Comparison of ENCODE assay signal across 11 cellular contexts in genomic region chr3:106629215-106629832, GRCh38.
DNase-seq lines count a peak whose midpoint lies in the region; ATAC-seq, FAIRE-seq and TF ChIP-seq lines count a peak whose summit lies in the region.
"Had no signal": no experiment of that assay in that cellular context is flagged by ENCODE, and none has a peak within 500 bp of the region (broad histone marks: within the 10 kb centered on the region; RNA-seq: fewer than 3 reads in every experiment).

No MANE protein-coding gene starts in this region.

- no peak overlapping the region for H3K14ac ChIP-seq in IMR-90 (replicated peaks; ENCODE audit: low read depth, low read length)

- H2BK20ac ChIP-seq in IMR-90 (ENCODE audit: low read depth, low read length) = no peak overlapping the region

- in situ Hi-C loops in IMR-90 (cut with MboI; ENCODE audit: low sequenced_read_pairs) = no loop called here

- no peak overlapping the region for H3K23ac ChIP-seq in IMR-90 (ENCODE audit: low read depth, low read length)

- H3K9me1 ChIP-seq in IMR-90 (ENCODE audit: insufficient read depth, low read length) = no peaks in the 10 kb centered on the region

- H3K4me1 ChIP-seq in IMR-90 (ENCODE audit: control insufficient read depth, insufficient read depth, low read length) (peaks cover 2% of the 10 kb centered on the region; the same call in 1 of the 2 replicates), neural progenitor cell (no peaks in the 10 kb centered on the region), esophagus squamous epithelium (no peaks in the 10 kb centered on the region)
- H3K4me1 ChIP-seq: adrenal gland, parathyroid adenoma had no signal

- no peaks in the 10 kb centered on the region for H3K79me2 ChIP-seq in neural progenitor cell (ENCODE audit: low read depth)
- H3K79me2 ChIP-seq: parathyroid adenoma had no signal

- no peak for TF ChIP-seq POLR2A in IMR-90 (IDR thresholded peaks at IDR 0.05; ENCODE audit: low read depth, low read length)
- no peak for TF ChIP-seq POLR2A in esophagus squamous epithelium (IDR thresholded peaks at IDR 0.05)

- H3K27me3 Mint-ChIP-seq in neural progenitor cell (ENCODE audit: insufficient read depth, low read depth) = no peaks in the 10 kb centered on the region

- H2AFZ ChIP-seq in IMR-90 (replicated peaks; ENCODE audit: low read length, poor library complexity) (peak overlapping the region; percentile 16), neural progenitor cell (replicated peaks) (peak overlapping the region; percentile 10)
- H2AFZ ChIP-seq: parathyroid adenoma had no signal

- no peak overlapping the region for H2BK120ac ChIP-seq in IMR-90 (ENCODE audit: low read depth, low read length)

- no peaks in the 10 kb centered on the region for H3K79me1 ChIP-seq in IMR-90 (ENCODE audit: low read depth in 1 of 2, low read length in 2 of 2)

- H2AK9ac ChIP-seq in IMR-90 (replicated peaks; ENCODE audit: low read depth, low read length, poor library complexity) = no peak overlapping the region

- H3K4me3 ChIP-seq in IMR-90 (ENCODE audit: insufficient read depth, low read depth, low read length) (no peak overlapping the region), neural progenitor cell (no peak overlapping the region), esophagus squamous epithelium (no peak overlapping the region)
- H3K4me3 ChIP-seq: adrenal gland had no signal

- peak overlapping the region; percentile 61; the same call in 1 of the 2 replicates for H4K5ac ChIP-seq in IMR-90 (ENCODE audit: low read depth, low read length)

- no peaks in the 10 kb centered on the region for H3F3A ChIP-seq in neural progenitor cell (ENCODE audit: low read depth)

- peak overlapping the region in 1 of 2 experiments; percentile 30; a peak in 1 of 4 replicates for H4K8ac ChIP-seq in IMR-90 (ENCODE audit: low read depth in 2 of 2, low read length in 2 of 2)

- no TSS peak for BruUV-seq in IMR-90 (replicated peaks; lab: Mats Ljungman, UMichigan)

- CTCF ChIA-PET in IMR-90 (lab: Yijun Ruan, JAX) = no interaction called here

- H4K20me1 ChIP-seq in IMR-90 (ENCODE audit: insufficient read depth, low read length) = no peaks in the 10 kb centered on the region
- no peaks in the 10 kb centered on the region for H4K20me1 ChIP-seq in neural progenitor cell (ENCODE audit: low read depth)

- H3K9me3 ChIP-seq in IMR-90 (ENCODE audit: control insufficient read depth, insufficient read depth, low read length) (no peaks in the 10 kb centered on the region), neural progenitor cell (ENCODE audit: low read depth) (no peaks in the 10 kb centered on the region), esophagus squamous epithelium (peaks cover 0 to 2% (median 0%) of the 10 kb centered on the region in 3 donors)

- POLR2A ChIA-PET in IMR-90 (lab: Charles Lee; ENCODE audit: unreplicated experiment) = interaction anchor here (0.6 kb wide), 1 partner anchor 795 kb away, joined by 4 read pairs; no protein-coding TSS in a partner anchor

- peaks cover 3% of the 10 kb centered on the region for H3K4me1 Mint-ChIP-seq in neural progenitor cell
- H3K4me1 Mint-ChIP-seq: immature natural killer cell had no signal

- H3K36me3 ChIP-seq in IMR-90 (ENCODE audit: control insufficient read depth, insufficient read depth, low read length) (no peaks in the 10 kb centered on the region), neural progenitor cell (no peaks in the 10 kb centered on the region), esophagus squamous epithelium (no peaks in the 10 kb centered on the region)
- H3K36me3 ChIP-seq: adrenal gland had no signal

- intact Hi-C loops in IMR-90 (cut with micrococcal nuclease) = no loop called here
- intact Hi-C loops in esophagus squamous epithelium (cut with DNase I) = no loop called here

- H2BK15ac ChIP-seq in IMR-90 (ENCODE audit: low read depth, low read length) = no peak overlapping the region

- H3K56ac ChIP-seq in IMR-90 (ENCODE audit: extremely low read depth, insufficient read depth, low read length) = no peak overlapping the region

- no peak overlapping the region for H3K27ac Mint-ChIP-seq in neural progenitor cell
- H3K27ac Mint-ChIP-seq: immature natural killer cell had no signal

- H3K18ac ChIP-seq in IMR-90 (ENCODE audit: low read depth, low read length) = no peak overlapping the region

- peak; percentile 11 for FAIRE-seq in GM19239 (lab: Jason Lieb, UNC)

- peak; percentile 93 for ATAC-seq in HG02588 (IDR thresholded peaks at IDR 0.05; ENCODE audit: unreplicated experiment)
- ATAC-seq in IMR-90 (ENCODE audit: low read depth) = no peak

- WGBS in IMR-90 (ENCODE audit: extremely low coverage in 2 of 2, insufficient read length in 1 of 2), 2 experiments = no CpG with 5 or more reads among the region's 2 CpGs
- 39 to 59% methylated on average over 2 of the region's 2 CpGs for WGBS in esophagus squamous epithelium, 2 donors

- no peak overlapping the region for H3K27ac ChIP-seq in IMR-90 (ENCODE audit: insufficient read depth, low read length)
- no peak overlapping the region for H3K27ac ChIP-seq in neural progenitor cell
- H3K27ac ChIP-seq in esophagus squamous epithelium = no peak overlapping the region
- H3K27ac ChIP-seq: adrenal gland, parathyroid adenoma, VCaP had no signal

- DNase-seq in GM19239 (ENCODE audit: insufficient read length, low spot score) = no peak
- DNase-seq in IMR-90 = no peak
- DNase-seq in neural progenitor cell (ENCODE audit: low spot score) = no peak
- DNase-seq in stimulated activated CD4-positive, alpha-beta T cell treated with anti-CD3 and anti-CD28 coated beads, Interleukin-2, amount 100 ng/mL, for 24 hours = no peak
- no peak for DNase-seq in C1 segment of cervical spinal cord (lab: John Stamatoyannopoulos, UW)
- DNase-seq in esophagus squamous epithelium (lab: John Stamatoyannopoulos, UW) = no peak
- DNase-seq: adrenal gland, immature natural killer cell had no signal

- no peak overlapping the region for H3K4ac ChIP-seq in IMR-90 (ENCODE audit: low read depth, low read length)

- no peaks in the 10 kb centered on the region for H3K36me3 Mint-ChIP-seq in neural progenitor cell

- H2BK5ac ChIP-seq in IMR-90 (ENCODE audit: low read depth, low read length, poor library complexity, severe bottlenecking) = no peak overlapping the region

- TF ChIP-seq RAD21 in IMR-90 (IDR thresholded peaks at IDR 0.05; ENCODE audit: low read length) = no peak

- H3K27me3 ChIP-seq in IMR-90 (ENCODE audit: control insufficient read depth, insufficient read depth, low read length) (no peaks in the 10 kb centered on the region), neural progenitor cell (no peaks in the 10 kb centered on the region), esophagus squamous epithelium (no peaks in the 10 kb centered on the region)
- H3K27me3 ChIP-seq: adrenal gland had no signal

- dilution Hi-C loops in IMR-90 (cut with HindIII; ENCODE audit: low sequenced_read_pairs, unreplicated experiment) = no loop called here

- TF ChIP-seq CTCF in IMR-90 (conservative IDR thresholded peaks at IDR 0.05; ENCODE audit: low read depth, low read length) = no peak
- no peak for TF ChIP-seq CTCF in neural progenitor cell (IDR thresholded peaks at IDR 0.05)
- TF ChIP-seq CTCF in esophagus squamous epithelium (IDR thresholded peaks at IDR 0.05) = no peak

- no peak overlapping the region for H3K4me2 ChIP-seq in IMR-90 (ENCODE audit: low read depth, low read length)
- H3K4me2 ChIP-seq in neural progenitor cell = no peak overlapping the region

- H3K4me3 Mint-ChIP-seq in neural progenitor cell = no peak overlapping the region
- H3K4me3 Mint-ChIP-seq: immature natural killer cell had no signal

- H3K9ac ChIP-seq in IMR-90 (ENCODE audit: low read depth, low read length) (no peak overlapping the region), neural progenitor cell (no peak overlapping the region)
- H3K9ac ChIP-seq: parathyroid adenoma had no signal

- H3K9me3 Mint-ChIP-seq in neural progenitor cell = peaks cover 3% of the 10 kb centered on the region

- no peak overlapping the region for H2AK5ac ChIP-seq in IMR-90 (ENCODE audit: low read depth, low read length)

- no peak overlapping the region for H4K91ac ChIP-seq in IMR-90 (ENCODE audit: insufficient read depth, low read depth, low read length)

TF ChIP-seq in IMR-90, 13 proteins besides CTCF, POLR2A, EP300 and RAD21:
- no peak for TF ChIP-seq RFX5 (IDR thresholded peaks at IDR 0.05; ENCODE audit: low read depth, low read length)
- TF ChIP-seq SMC3 (IDR thresholded peaks at IDR 0.05; ENCODE audit: low read depth, low read length) = no peak
- no peak for TF ChIP-seq USF2 (IDR thresholded peaks at IDR 0.05; ENCODE audit: low read depth, low read length)
- TF ChIP-seq ELK1 (IDR thresholded peaks at IDR 0.05; ENCODE audit: borderline replicate concordance, low read depth, low read length) = no peak
- no peak for TF ChIP-seq MAZ (IDR thresholded peaks at IDR 0.05; ENCODE audit: borderline replicate concordance, low read depth, low read length)
- no peak for TF ChIP-seq FOS (IDR thresholded peaks at IDR 0.05; ENCODE audit: low read depth, low read length)
- no peak for TF ChIP-seq CEBPB (IDR thresholded peaks at IDR 0.05; ENCODE audit: low read depth, low read length)
- no peak for TF ChIP-seq MXI1 (IDR thresholded peaks at IDR 0.05; ENCODE audit: borderline replicate concordance, low read depth, low read length)
- TF ChIP-seq BHLHE40 (IDR thresholded peaks at IDR 0.05; ENCODE audit: low read depth, low read length) = no peak
- no peak for TF ChIP-seq MAFK (IDR thresholded peaks at IDR 0.05; ENCODE audit: low read depth, low read length)
- no peak for TF ChIP-seq CHD1 (IDR thresholded peaks at IDR 0.05; ENCODE audit: low read depth, low read length)
- no peak for TF ChIP-seq RCOR1 (IDR thresholded peaks at IDR 0.05; ENCODE audit: insufficient replicate concordance, low read length)
- no peak for TF ChIP-seq NFE2L2 (IDR thresholded peaks at IDR 0.05; ENCODE audit: low read depth, low read length)
TF ChIP-seq in IMR-90: peak in this region for 0.
